33 cellular contexts compared by ENCODE assay signal in genomic region chr3:179281825-179282224, GRCh38. TPM values are rescaled to one million over a fixed set of nuclear protein-coding genes. Genes with fewer than 3 reads are reported as not detected.
DNase-seq lines count a peak whose midpoint lies in the region; ATAC-seq, FAIRE-seq and TF ChIP-seq lines count a peak whose summit lies in the region.
"Had no signal": no experiment of that assay in that cellular context is flagged by ENCODE, and none has a peak within 500 bp of the region (broad histone marks: within the 10 kb centered on the region; RNA-seq: fewer than 3 reads in every experiment).

No MANE protein-coding gene starts in this region.

- WGBS in K562 (ENCODE audit: insufficient coverage, low coverage, missing lambda C conversion rate), result 88% methylated on average over 2 of the region's 3 CpGs
- 95% methylated on average over 3 of the region's 3 CpGs for WGBS in esophagus muscularis mucosa

- H3K4me1 ChIP-seq in K562 (replicated peaks in 1 of 2; ENCODE audit: control insufficient read depth in 2 of 2, insufficient read depth in 2 of 2, low read length in 2 of 2) (peaks cover 3% of the 10 kb centered on the region in 2 experiments; a peak in 3 of 5 replicates), esophagus muscularis mucosa (no peaks in the 10 kb centered on the region)
- H3K4me1 ChIP-seq: A549, BE2C, BLaER1, Caco-2 had no signal

- in situ Hi-C loops in K562 (cut with MboI), result no loop called here

- H3K9me3 ChIP-seq in K562 (replicated peaks; ENCODE audit: control insufficient read depth, insufficient read depth, low read depth, low read length) (no peaks in the 10 kb centered on the region), esophagus muscularis mucosa (no peaks in the 10 kb centered on the region)
- H3K9me3 ChIP-seq: A549; BE2C; BLaER1; BLaER1 treated with 17β-estradiol and CSF1 and Interleukin-3, amounts not matched to agents 10 nM and 100 nM; Caco-2 had no signal

- no peak overlapping the region for H3K4me3 Mint-ChIP-seq in WTC11
- H3K4me3 Mint-ChIP-seq: B cell; CD14-positive monocyte; CD4-positive, alpha-beta memory T cell; CD4-positive, alpha-beta T cell; CD4-positive, CD25-positive, alpha-beta regulatory T cell; CD8-positive, alpha-beta memory T cell; CD8-positive, alpha-beta T cell had no signal

- CTCF ChIA-PET in WTC11 (lab: Charles Lee) (no interaction called here), K562 (lab: Yijun Ruan, JAX; ENCODE audit: low intra/inter-chr PET ratio) (no interaction called here)

- no peaks in the 10 kb centered on the region for H3K9me1 ChIP-seq in K562 (ENCODE audit: control insufficient read depth, insufficient read depth, low read length)

- H3K4me3 ChIP-seq in K562 (no peak overlapping the region), esophagus muscularis mucosa (no peak overlapping the region)
- H3K4me3 ChIP-seq: A549; BLaER1; BLaER1 treated with 17β-estradiol and CSF1 and Interleukin-3, amounts not matched to agents 10 nM and 100 nM had no signal

- DNase-seq in WTC11 (ENCODE audit: low spot score) (no peak), K562 (ENCODE audit: extremely low read depth in 1 of 4, low spot score in 3 of 4) (no peak), esophagus muscularis mucosa (ENCODE audit: extremely low spot score) (peak; percentile 57)
- DNase-seq in stimulated activated CD4-positive, alpha-beta T cell treated with anti-CD3 and anti-CD28 coated beads, Interleukin-4, amount 100 ng/mL, for 4 hours, result no peak
- DNase-seq: 8988T; ACHN; AML-193; BE2C; C1 segment of cervical spinal cord; Caco-2; Calu3; CD4-positive, alpha-beta memory T cell; CD4-positive, alpha-beta T cell; CD4-positive, CD25-positive, alpha-beta regulatory T cell; CD8-positive, alpha-beta memory T cell; CD8-positive, alpha-beta T cell; COR-L47; DMS 273 treated with DMSO at 0.1 percent for 48 hours; DMS153; DMS79; DMS79 treated with DMSO at 0.1 percent for 48 hours; DND-41; EL had no signal

- ATAC-seq in WTC11, result no peak
- ATAC-seq in K562, result no peak
- ATAC-seq in GM19324 (IDR thresholded peaks at IDR 0.05; ENCODE audit: low FRiP score, unreplicated experiment), result no peak
- no peak for ATAC-seq in HG03135 (IDR thresholded peaks at IDR 0.05; ENCODE audit: unreplicated experiment)
- ATAC-seq: CD8-positive, alpha-beta T cell had no signal

- no TSS peak for BruUV-seq in K562 (replicated peaks; lab: Mats Ljungman, UMichigan)

- POLR2A ChIA-PET in WTC11 (lab: Charles Lee) (no interaction called here), K562 (lab: Yijun Ruan, JAX) (no interaction called here)

- H3K4me2 ChIP-seq in K562 (ENCODE audit: insufficient read depth, low read length), result no peak overlapping the region
- H3K4me2 ChIP-seq: A549; BLaER1; BLaER1 treated with 17β-estradiol and CSF1 and Interleukin-3, amounts not matched to agents 10 nM and 100 nM had no signal

- intact Hi-C loops in K562 (cut with micrococcal nuclease) (no loop called here), esophagus muscularis mucosa (cut with DNase I) (no loop called here)

- no peak for FAIRE-seq in K562 (lab: Jason Lieb, UNC)
- FAIRE-seq: A549, D721Med had no signal

- no peak for TF ChIP-seq CTCF in WTC11 (IDR thresholded peaks at IDR 0.05)
- TF ChIP-seq CTCF in K562 (IDR thresholded peaks at IDR 0.05 in 2 of 3, conservative IDR thresholded peaks at IDR 0.05 in 1 of 3; ENCODE audit: insufficient read depth in 2 of 3, low read depth in 1 of 3, low read length in 3 of 3), result no peak
- no peak for TF ChIP-seq CTCF in esophagus muscularis mucosa (IDR thresholded peaks at IDR 0.05)

- no peaks in the 10 kb centered on the region for H3K27me3 Mint-ChIP-seq in WTC11 (ENCODE audit: low read depth)

- H3K4me1 Mint-ChIP-seq in WTC11, result peaks cover 7% of the 10 kb centered on the region
- H3K4me1 Mint-ChIP-seq: B cell; CD4-positive, alpha-beta memory T cell; CD4-positive, CD25-positive, alpha-beta regulatory T cell; CD8-positive, alpha-beta memory T cell had no signal

- no peak overlapping the region for H3K27ac Mint-ChIP-seq in WTC11
- H3K27ac Mint-ChIP-seq: B cell; CD14-positive monocyte; CD4-positive, alpha-beta memory T cell; CD4-positive, alpha-beta T cell; CD4-positive, CD25-positive, alpha-beta regulatory T cell; CD8-positive, alpha-beta memory T cell; CD8-positive, alpha-beta T cell had no signal

- H3K36me3 ChIP-seq in K562 (ENCODE audit: control insufficient read depth, insufficient read depth, low read length) (no peaks in the 10 kb centered on the region), esophagus muscularis mucosa (no peaks in the 10 kb centered on the region)
- H3K36me3 ChIP-seq: BE2C; BLaER1; BLaER1 treated with 17β-estradiol and CSF1 and Interleukin-3, amounts not matched to agents 10 nM and 100 nM had no signal

- H3K9ac ChIP-seq in K562 (ENCODE audit: insufficient read depth in 1 of 2, low read depth in 2 of 2, low read length in 2 of 2), result no peak overlapping the region
- H3K9ac ChIP-seq: BLaER1; BLaER1 treated with 17β-estradiol and CSF1 and Interleukin-3, amounts not matched to agents 10 nM and 100 nM had no signal

- H3K27me3 ChIP-seq in K562 (ENCODE audit: control insufficient read depth in 2 of 2, insufficient read depth in 2 of 2, low read length in 2 of 2) (no peaks in the 10 kb centered on the region), esophagus muscularis mucosa (no peaks in the 10 kb centered on the region)
- H3K27me3 ChIP-seq: BE2C; BLaER1; BLaER1 treated with 17β-estradiol and CSF1 and Interleukin-3, amounts not matched to agents 10 nM and 100 nM had no signal

- no peak overlapping the region for H2AFZ ChIP-seq in K562 (ENCODE audit: low read depth, low read length)

- H3K27ac ChIP-seq in K562 (ENCODE audit: extremely low read depth, low read depth, low read length), result no peak overlapping the region
- no peak overlapping the region for H3K27ac ChIP-seq in esophagus muscularis mucosa (replicated peaks in 1 of 4)
- H3K27ac ChIP-seq: 22Rv1; A549; BLaER1; BLaER1 treated with 17β-estradiol and CSF1 and Interleukin-3, amounts not matched to agents 10 nM and 100 nM; C4-2B had no signal

- no peak for TF ChIP-seq EP300 in K562 (IDR thresholded peaks at IDR 0.05; ENCODE audit: low read length)
- TF ChIP-seq EP300 in esophagus muscularis mucosa (IDR thresholded peaks at IDR 0.05), result no peak

- no peak for TF ChIP-seq POLR2A in K562 (conservative IDR thresholded peaks at IDR 0.05)
- no peak for TF ChIP-seq POLR2A in esophagus muscularis mucosa (IDR thresholded peaks at IDR 0.05; ENCODE audit: low read depth)

- no peaks in the 10 kb centered on the region for H3K79me2 ChIP-seq in K562 (ENCODE audit: control insufficient read depth, insufficient read depth, low read length)

- no peaks in the 10 kb centered on the region for H4K20me1 ChIP-seq in K562 (replicated peaks; ENCODE audit: control insufficient read depth, insufficient read depth, low read length)
- H4K20me1 ChIP-seq: BLaER1; BLaER1 treated with 17β-estradiol and CSF1 and Interleukin-3, amounts not matched to agents 10 nM and 100 nM had no signal

- H3K9me3 Mint-ChIP-seq in WTC11, result no peaks in the 10 kb centered on the region
- H3K9me3 Mint-ChIP-seq: CD4-positive, alpha-beta memory T cell; CD4-positive, alpha-beta T cell; CD4-positive, CD25-positive, alpha-beta regulatory T cell; CD8-positive, alpha-beta memory T cell; CD8-positive, alpha-beta T cell had no signal

- TF ChIP-seq RAD21 in K562 (CRISPR knock-in tag; conservative IDR thresholded peaks at IDR 0.05 in 1 of 2, IDR thresholded peaks at IDR 0.05 in 1 of 2), result no peak

- H3K36me3 Mint-ChIP-seq in WTC11, result no peaks in the 10 kb centered on the region
- H3K36me3 Mint-ChIP-seq: CD14-positive monocyte; CD4-positive, alpha-beta memory T cell; CD4-positive, CD25-positive, alpha-beta regulatory T cell; CD8-positive, alpha-beta memory T cell; CD8-positive, alpha-beta T cell had no signal

RNA-seq across cellular contexts. Expression of gene KCNMB3, which starts 30.9 kb away (rescaled TPM):
- total RNA-seq in WTC11 (2021) (1.7 to 2.3 TPM (median 2.2 TPM) in 3 replicates), K562 (2014; rRNA removed) (8.7 and 12.3 TPM in 2 replicates), K562 (2014; rRNA removed; fragmentation: Illumina TruSeq; extraction: Trizol) (15.3 and 16.5 TPM in 2 replicates), K562 (2015; rRNA removed; fragmentation: Illumina TruSeq; extraction: Trizol) (13.7 and 13.8 TPM in 2 replicates), K562 (2021) (9.9 and 14.3 TPM in 2 replicates), esophagus muscularis mucosa (1 to 10 TPM; 1.3 to 4.1 (median 2.9) TPM)
- 42.1 and 87.2 TPM in 2 replicates for total RNA-seq in K562 (2011; cell fraction: chromatin; rRNA removed; ENCODE audit: low replicate concordance)
- 16.3 and 21.2 TPM in 2 replicates for total RNA-seq in K562 (2011; cell fraction: nucleolus; rRNA removed)
- 33.8 and 60.6 TPM in 2 replicates for total RNA-seq in K562 (2011; cell fraction: nucleoplasm; rRNA removed)
- polyA plus RNA-seq in K562 (2011; rRNA removed) (18.6 and 21.1 TPM in 2 replicates), K562 (2014; fragmentation: Illumina TruSeq; extraction: Trizol) (17.6 and 20.4 TPM in 2 replicates), K562 (2014; fragmentation: Nextera tagmentation; extraction: Ambion mirVana) (1 to 10 TPM; 7.0 to 7.8 TPM), K562 (2014; rRNA removed) (13.0 and 19.8 TPM in 2 replicates)
- 5.8 and 7.4 TPM in 2 replicates for polyA plus RNA-seq in K562 (2011; cell fraction: cytosol; rRNA removed)
- 48.8 and 65.5 TPM in 2 replicates for polyA plus RNA-seq in K562 (2011; cell fraction: nucleus; rRNA removed)
- 11.9 and 19.9 TPM in 2 replicates for polyA plus RNA-seq in K562 (2012)
- 27.8 and 30.2 TPM in 2 replicates for polyA minus RNA-seq in K562 (2011; rRNA and poly(A)+ RNA removed)
- polyA minus RNA-seq in K562 (2011; cell fraction: cytosol; rRNA and poly(A)+ RNA removed), result 1.8 and 3.6 TPM in 2 replicates
- 26.3 and 37.4 TPM in 2 replicates for polyA minus RNA-seq in K562 (2011; cell fraction: nucleus; rRNA and poly(A)+ RNA removed)
- polyA plus RNA-seq: CD8-positive, alpha-beta memory T cell had no signal

RNA-seq across cellular contexts. Expression of gene ZNF639, which starts 41.0 kb away (rescaled TPM):
- total RNA-seq in WTC11 (2021), result 32.3 to 34.8 TPM (median 33.4 TPM) in 3 replicates
- total RNA-seq in K562 (2011; cell fraction: chromatin; rRNA removed; ENCODE audit: low replicate concordance), result 12.2 and 32.8 TPM in 2 replicates
- 8.3 and 8.5 TPM in 2 replicates for total RNA-seq in K562 (2011; cell fraction: nucleolus; rRNA removed)
- 10.7 and 18.6 TPM in 2 replicates for total RNA-seq in K562 (2011; cell fraction: nucleoplasm; rRNA removed)
- total RNA-seq in K562 (2014; rRNA removed), result 56.0 and 57.2 TPM in 2 replicates
- total RNA-seq in K562 (2014; rRNA removed; fragmentation: Illumina TruSeq; extraction: Trizol), result 75.8 and 83.1 TPM in 2 replicates
- total RNA-seq in K562 (2015; rRNA removed; fragmentation: Illumina TruSeq; extraction: Trizol), result 68.7 and 73.1 TPM in 2 replicates
- total RNA-seq in K562 (2021), result 53.7 and 55.7 TPM in 2 replicates
- 29.1 and 38.0 TPM in 2 replicates for polyA plus RNA-seq in K562 (2011; rRNA removed)
- 14.3 and 14.5 TPM in 2 replicates for polyA plus RNA-seq in K562 (2011; cell fraction: cytosol; rRNA removed)
- 9.7 and 13.8 TPM in 2 replicates for polyA plus RNA-seq in K562 (2011; cell fraction: nucleus; rRNA removed)
- polyA plus RNA-seq in K562 (2012), result 32.0 and 33.3 TPM in 2 replicates
- 69.9 and 88.1 TPM in 2 replicates for polyA plus RNA-seq in K562 (2014; fragmentation: Illumina TruSeq; extraction: Trizol)
- 10 to 100 TPM; 17.6 to 21.5 TPM for polyA plus RNA-seq in K562 (2014; fragmentation: Nextera tagmentation; extraction: Ambion mirVana)
- 44.0 and 50.5 TPM in 2 replicates for polyA plus RNA-seq in K562 (2014; rRNA removed)
- polyA minus RNA-seq in K562 (2011; rRNA and poly(A)+ RNA removed), result 40.3 and 50.0 TPM in 2 replicates
- polyA minus RNA-seq in K562 (2011; cell fraction: cytosol; rRNA and poly(A)+ RNA removed), result 11.7 and 13.1 TPM in 2 replicates
- polyA minus RNA-seq in K562 (2011; cell fraction: nucleus; rRNA and poly(A)+ RNA removed), result 5.8 and 10.4 TPM in 2 replicates
- total RNA-seq in esophagus muscularis mucosa, result 10 to 100 TPM; 50.0 to 78.2 (median 58.8) TPM
